8 cellular contexts compared by ENCODE assay signal in genomic region chrX:108439434-108439883, GRCh38. TPM values are rescaled to one million over a fixed set of nuclear protein-coding genes. Genes with fewer than 3 reads are reported as not detected.
DNase-seq lines count a peak whose midpoint lies in the region; ATAC-seq, FAIRE-seq and TF ChIP-seq lines count a peak whose summit lies in the region.

Gene COL4A5 (plus strand): TSS chrX:108439838. CDS start chrX:108440126, 288 bp downstream.

- no peak for TF ChIP-seq EP300 in H1 (IDR thresholded peaks at IDR 0.05; ENCODE audit: borderline replicate concordance in 1 of 2, low read depth in 2 of 2, low read length in 2 of 2)

- H3K14ac ChIP-seq in H1 (ENCODE audit: insufficient read length): no peak within 1 kb of the TSS

- H3K23me2 ChIP-seq in H1 (ENCODE audit: low read depth, low read length): peaks cover 4% of the 10 kb centered on the region; the same call in 1 of the 2 replicates

- peak; percentile 70 for FAIRE-seq in H1 (lab: Jason Lieb, UNC)

- peak within 1 kb of the TSS; percentile 90 for H3K4me3 ChIP-seq in ACC112 (ENCODE audit: low read depth, low read length)
- peak within 1 kb of the TSS; percentile 59 for H3K4me3 ChIP-seq in HFF-Myc (replicated peaks; ENCODE audit: low read depth, low read length)
- H3K4me3 ChIP-seq in Panc1 (ENCODE audit: low read depth in 2 of 2, low read length in 2 of 2): peak within 1 kb of the TSS; percentile 59 to 76
- peak within 1 kb of the TSS; percentile 67 to 77 (median 73) for H3K4me3 ChIP-seq in H1 (ENCODE audit: extremely low read depth in 1 of 4, insufficient read depth in 2 of 4, low read depth in 3 of 4, low read length in 4 of 4)
- H3K4me3 ChIP-seq in liver (ENCODE audit: low read depth in 1 of 3, low read length in 3 of 3): peak within 1 kb of the TSS; percentile 41 to 62 (median 43)

- TF ChIP-seq POLR2A in H1 (IDR thresholded peaks at IDR 0.05; ENCODE audit: control extremely low read depth in 1 of 2, low read depth in 2 of 2, low read length in 2 of 2): peak in 1 of 2 experiments; percentile 34; a peak in 1 of 3 replicates

- H3K79me1 ChIP-seq in H1 (ENCODE audit: low read depth, low read length): no peaks in the 10 kb centered on the region

- H4K91ac ChIP-seq in H1 (replicated peaks; ENCODE audit: insufficient read length, low read length): no peak within 1 kb of the TSS

- no peaks in the 10 kb centered on the region for H4K20me1 ChIP-seq in H1 (replicated peaks in 1 of 2; ENCODE audit: control insufficient read depth in 1 of 2, insufficient read depth in 2 of 2, low read length in 2 of 2)

- no peak for TF ChIP-seq RAD21 in H1 (IDR thresholded peaks at IDR 0.05 in 1 of 2, conservative IDR thresholded peaks at IDR 0.05 in 1 of 2; ENCODE audit: low read depth in 2 of 2, low read length in 2 of 2)
- TF ChIP-seq RAD21 in liver (IDR thresholded peaks at IDR 0.05): no peak

- CTCF ChIA-PET in Panc1 (lab: Charles Lee) (no interaction called here), H1 (lab: Charles Lee; ENCODE audit: partially characterized antibody) (interaction anchor here (0.6 to 1.1 kb wide), 5 partner anchors 9 to 1447 kb away, joined by 3 to 5 read pairs (median 3); no protein-coding TSS in a partner anchor)

- ATAC-seq in Panc1: peak; percentile 84
- no peak for ATAC-seq in HG03342 (IDR thresholded peaks at IDR 0.05; ENCODE audit: unreplicated experiment)
- ATAC-seq in HG02588 (IDR thresholded peaks at IDR 0.05; ENCODE audit: unreplicated experiment): no peak

- H3K27me3 ChIP-seq in ACC112 (ENCODE audit: insufficient read depth, low read length): no peaks in the 10 kb centered on the region
- H3K27me3 ChIP-seq in Panc1 (ENCODE audit: control insufficient read depth, insufficient read depth, low read length): peaks cover 13% of the 10 kb centered on the region
- no peaks in the 10 kb centered on the region for H3K27me3 ChIP-seq in H1 (replicated peaks in 1 of 4; ENCODE audit: control insufficient read depth in 3 of 4, extremely low read depth in 1 of 4, insufficient read depth in 3 of 4, low read length in 3 of 4)
- peaks cover 0 to 20% (median 0%) of the 10 kb centered on the region in 4 donors for H3K27me3 ChIP-seq in liver (ENCODE audit: control insufficient read depth in 4 of 4, insufficient read depth in 4 of 4, low read length in 3 of 4)

- no peak within 1 kb of the TSS for H3K23ac ChIP-seq in H1 (ENCODE audit: insufficient read length)

- in situ Hi-C loops in Panc1 (cut with HindIII; ENCODE audit: low pct_unique_long_range_greater_than_20kb, low sequenced_read_pairs): no loop called here

- WGBS in H1 (ENCODE audit: extremely low coverage in 1 of 2, insufficient coverage in 1 of 2, insufficient read length in 1 of 2, insufficient replicate concordance in 2 of 2, low coverage in 1 of 2, low lambda C conversion rate in 2 of 2, missing lambda C conversion rate in 1 of 2), 2 experiments: 2% methylated on average over 12 of the region's 12 CpGs; no CpG with 5 or more reads in 1 of the 2 experiments
- 2% methylated on average over 12 of the region's 12 CpGs for WGBS in liver

- H3K36me3 ChIP-seq in ACC112 (ENCODE audit: insufficient read depth, low read length): 0 out of 2 replicates have a peak, but pooled peaks cover 1% of the 10 kb centered on the region
- H3K36me3 ChIP-seq in Panc1 (ENCODE audit: control insufficient read depth, insufficient read depth, low read length): no peaks in the 10 kb centered on the region
- peaks cover 0 to 2% (median 0%) of the 10 kb centered on the region in 4 experiments; a peak in 1 of 8 replicates for H3K36me3 ChIP-seq in H1 (ENCODE audit: control insufficient read depth in 2 of 4, insufficient read depth in 4 of 4, low read length in 3 of 4)
- no peaks in the 10 kb centered on the region for H3K36me3 ChIP-seq in liver (ENCODE audit: control insufficient read depth in 4 of 4, insufficient read depth in 3 of 4, low read depth in 1 of 4, low read length in 3 of 4)

- H2BK120ac ChIP-seq in H1 (replicated peaks; ENCODE audit: low read depth, low read length): no peak within 1 kb of the TSS

- peak within 1 kb of the TSS; percentile 60 for H4K5ac ChIP-seq in H1 (ENCODE audit: insufficient read length, low read depth, low read length)

- POLR2A ChIA-PET in Panc1 (lab: Charles Lee): no interaction called here
- POLR2A ChIA-PET in H1 (lab: Charles Lee; ENCODE audit: partially characterized antibody): interaction anchor here (1.0 to 1.1 kb wide), 2 partner anchors 11 to 14 kb away, joined by 3 read pairs; no protein-coding TSS in a partner anchor

- no peak within 1 kb of the TSS; the same call in none of the 2 replicates for H3K18ac ChIP-seq in H1 (ENCODE audit: extremely low read depth, low read length)

- no peak within 1 kb of the TSS for H4K8ac ChIP-seq in H1 (ENCODE audit: extremely low read depth, insufficient read depth, low read length)

- H2AFZ ChIP-seq in ACC112 (ENCODE audit: low read length, unreplicated experiment) (peak within 1 kb of the TSS; percentile 22), H1 (ENCODE audit: low read length) (peak within 1 kb of the TSS; percentile 99)

- H3K56ac ChIP-seq in H1 (replicated peaks; ENCODE audit: insufficient read length, low read depth, low read length): peak within 1 kb of the TSS; percentile 70

- peak within 1 kb of the TSS; percentile 55 for H3K27ac ChIP-seq in ACC112 (ENCODE audit: low read depth, low read length)
- peak within 1 kb of the TSS; percentile 57; the same call in 1 of the 2 replicates for H3K27ac ChIP-seq in Panc1 (ENCODE audit: low read length)
- H3K27ac ChIP-seq in H1 (ENCODE audit: low read depth, low read length): peak within 1 kb of the TSS; percentile 52; the same call in 1 of the 2 replicates
- H3K27ac ChIP-seq in liver (ENCODE audit: low read depth in 1 of 2, low read length in 2 of 2): no peak within 1 kb of the TSS

- no peak within 1 kb of the TSS for H2BK20ac ChIP-seq in H1 (ENCODE audit: low read length)

- peaks cover 31% of the 10 kb centered on the region for H3K79me2 ChIP-seq in ACC112 (ENCODE audit: control insufficient read depth, insufficient read depth, low read length, unreplicated experiment)
- peaks cover 0 to 37% of the 10 kb centered on the region in 2 experiments; a peak in 2 of 4 replicates for H3K79me2 ChIP-seq in H1 (ENCODE audit: control insufficient read depth in 1 of 2, insufficient read depth in 2 of 2, low read length in 2 of 2)

- 0 out of 2 replicates have a peak within 1 kb of the TSS, but pooled peaks have one; percentile 33 for H2BK12ac ChIP-seq in H1 (ENCODE audit: low read depth, low read length)

- H3K4me2 ChIP-seq in H1 (ENCODE audit: insufficient read depth in 1 of 2, low read depth in 2 of 2, low read length in 2 of 2): peak within 1 kb of the TSS; percentile 84

- no peaks in the 10 kb centered on the region for H3K9me3 ChIP-seq in Panc1 (ENCODE audit: control insufficient read depth, insufficient read depth, low read depth, low read length)
- H3K9me3 ChIP-seq in H1 (ENCODE audit: insufficient read depth in 2 of 2, low read depth in 1 of 2, low read length in 1 of 2): no peaks in the 10 kb centered on the region; a peak in 1 of 4 replicates
- no peaks in the 10 kb centered on the region for H3K9me3 ChIP-seq in liver (ENCODE audit: control insufficient read depth in 4 of 4, low read length in 3 of 4)

- intact Hi-C loops in Panc1 (cut with micrococcal nuclease; ENCODE audit: unreplicated experiment): no loop called here

- H2AK5ac ChIP-seq in H1 (ENCODE audit: low read depth, low read length): no peak within 1 kb of the TSS

- H3K4me1 ChIP-seq in ACC112 (ENCODE audit: control insufficient read depth, insufficient read depth, low read length, unreplicated experiment): no peaks in the 10 kb centered on the region
- H3K4me1 ChIP-seq in Panc1 (ENCODE audit: control insufficient read depth, insufficient read depth, low read length): no peaks in the 10 kb centered on the region; the same call in 1 of the 2 replicates
- H3K4me1 ChIP-seq in H1 (replicated peaks in 1 of 4; ENCODE audit: control insufficient read depth in 3 of 4, insufficient read depth in 4 of 4, low read length in 3 of 4): peaks cover 0 to 6% (median 1%) of the 10 kb centered on the region in 4 experiments; a peak in 2 of 7 replicates
- peaks cover 0 to 5% (median 2%) of the 10 kb centered on the region in 4 donors for H3K4me1 ChIP-seq in liver (ENCODE audit: control insufficient read depth in 4 of 4, insufficient read depth in 4 of 4, low read length in 3 of 4)

- DNase-seq in HFF-Myc (ENCODE audit: extremely low read depth, low read depth): peak; percentile 40
- peak; percentile 38 for DNase-seq in Panc1 (ENCODE audit: low read depth, low spot score)
- DNase-seq in H1 (ENCODE audit: low read depth in 1 of 2, low spot score in 2 of 2): peak; percentile 21 to 50
- peak; percentile 21 for DNase-seq in superior temporal gyrus (ENCODE audit: extremely low spot score)

- no TSS peak for BruUV-seq in Panc1 (replicated peaks; lab: Mats Ljungman, UMichigan)

- H2BK15ac ChIP-seq in H1 (ENCODE audit: low read length): no peak within 1 kb of the TSS

- peak within 1 kb of the TSS; percentile 9 to 67 (median 49) for H3K9ac ChIP-seq in H1 (replicated peaks in 1 of 4; ENCODE audit: extremely low read depth in 1 of 4, low read depth in 3 of 4, low read length in 3 of 4)
- H3K9ac ChIP-seq in liver (ENCODE audit: low read depth in 1 of 2, low read length in 2 of 2): no peak within 1 kb of the TSS

- peak within 1 kb of the TSS; percentile 66; the same call in 1 of the 2 replicates for H2BK5ac ChIP-seq in H1 (ENCODE audit: low read depth, low read length)

- H3K4ac ChIP-seq in H1 (replicated peaks; ENCODE audit: insufficient read length, low read depth, low read length): no peak within 1 kb of the TSS

- TF ChIP-seq CTCF in HFF-Myc (IDR thresholded peaks at IDR 0.05; ENCODE audit: low read depth, low read length, missing control alignments) (no peak), Panc1 (IDR thresholded peaks at IDR 0.05) (no peak), H1 (IDR thresholded peaks at IDR 0.05; ENCODE audit: control extremely low read depth in 1 of 3, insufficient read depth in 1 of 3, low read depth in 1 of 3, low read length in 3 of 3) (no peak), liver (IDR thresholded peaks at IDR 0.05; ENCODE audit: low read depth, low read length, missing input control) (no peak)

TF ChIP-seq in liver, 16 proteins besides CTCF, POLR2A, EP300 and RAD21 (continues in another document):
- TF ChIP-seq HNF4G (IDR thresholded peaks at IDR 0.05): no peak

RNA-seq across cellular contexts. Expression of gene COL4A5, which starts in this region (rescaled TPM):
- total RNA-seq in Panc1 (2021; ENCODE audit: unreplicated experiment) (8.3 TPM), liver (10 to 100 TPM in 1 of 2 donors, 1 to 10 TPM in 1; 1.3 to 10.3 TPM)
- polyA plus RNA-seq in Panc1 (2012; ENCODE audit: insufficient read length): 3.8 TPM
- total RNA-seq in H1 (2021; fragmentation: NEBNext Ultra II Directional; extraction: Animal tissue kit (Norgen Biotek cat#: 25700)): 22.9 and 24.9 TPM in 2 replicates
- polyA plus RNA-seq in H1 (2011; rRNA removed) (30.2 and 30.3 TPM in 2 replicates), liver (1 to 10 TPM in 1 of 2 donors, under 1 TPM in 1; 0.63 to 1.0 TPM)
- 27.1 TPM for polyA plus RNA-seq in H1 (2011; cell fraction: cytosol; rRNA removed)
- 202 TPM for polyA plus RNA-seq in H1 (2011; cell fraction: nucleus; rRNA removed)
- 18.3 to 25.7 TPM (median 22.0 TPM) in 4 replicates for polyA plus RNA-seq in H1 (2012, experiment 1 of 2)
- polyA plus RNA-seq in H1 (2012, experiment 2 of 2): 5.5 TPM
- polyA plus RNA-seq in H1 (2013, experiment 1 of 2): 22.3 TPM
- 17.0 TPM for polyA plus RNA-seq in H1 (2013, experiment 2 of 2)
- polyA minus RNA-seq in H1 (2011; rRNA and poly(A)+ RNA removed): 56.4 and 57.5 TPM in 2 replicates
- polyA minus RNA-seq in H1 (2011; cell fraction: cytosol; rRNA and poly(A)+ RNA removed): 13.3 TPM
- 83.6 TPM for polyA minus RNA-seq in H1 (2011; cell fraction: nucleus; rRNA and poly(A)+ RNA removed)

Comparison
In these comparisons a context has a peak if more than half of its experiments do, and no peak if none do; other contexts are left out.
1. H3K27ac ChIP-seq: peak in ACC112 (single experiment), Panc1 (single experiment) and H1 (single experiment); none in liver (0 of 2).
2. H3K9ac ChIP-seq: peak in H1 (4 of 4); none in liver (0 of 2).
3. Peak in every context shown above with its lines, with median percentiles within 50 percentile points of each other: H3K4me3 ChIP-seq and DNase-seq.